ENCODE assay signal across 20 cellular contexts in genomic region chr6:151075943-151076555, GRCh38.
"Had no signal": no experiment of that assay in that cellular context is flagged by ENCODE, and none has a peak within 500 bp of the region (broad histone marks: within the 10 kb centered on the region; RNA-seq: fewer than 3 reads in every experiment).

No MANE protein-coding gene starts in this region.

- H3K27ac Mint-ChIP-seq: activated CD4-positive, alpha-beta memory T cell treated with anti-CD3 and anti-CD28 coated beads for 36 hours; activated CD8-positive, alpha-beta memory T cell treated with anti-CD3 and anti-CD28 coated beads, Interleukin-2, amount 10 ng/mL, durations not matched to agents 7 days and 5 days; activated naive CD8-positive, alpha-beta T cell treated with anti-CD3 and anti-CD28 coated beads, Interleukin-2, amount 10 ng/mL, durations not matched to agents 7 days and 5 days; activated T-helper 17 cell treated with anti-CD3 and anti-CD28 coated beads, Interleukin-2, amount 50 U/mL, for 72 hours; naive thymus-derived CD8-positive, alpha-beta T cell; stimulated activated naive CD8-positive, alpha-beta T cell treated with anti-CD3 and anti-CD28 coated beads, Interleukin-15, amount 100 ng/mL, for 72 hours; T-helper 2 cell treated with Interferon-gamma antibody and Interleukin-4, amounts not matched to agents 5 μg/mL and 100 μg/mL, for 36 hours; WTC11 had no signal

- H3K4me1 ChIP-seq: suprapubic skin, transverse colon had no signal

- H3K4me3 Mint-ChIP-seq: activated CD4-positive, alpha-beta memory T cell treated with anti-CD3 and anti-CD28 coated beads for 36 hours; activated CD8-positive, alpha-beta memory T cell treated with anti-CD3 and anti-CD28 coated beads, Interleukin-2, amount 10 ng/mL, durations not matched to agents 7 days and 5 days; activated naive CD8-positive, alpha-beta T cell treated with anti-CD3 and anti-CD28 coated beads, Interleukin-2, amount 10 ng/mL, durations not matched to agents 7 days and 5 days; activated T-helper 17 cell treated with anti-CD3 and anti-CD28 coated beads, Interleukin-2, amount 50 U/mL, for 72 hours; brain; naive thymus-derived CD8-positive, alpha-beta T cell; stimulated activated naive CD8-positive, alpha-beta T cell treated with anti-CD3 and anti-CD28 coated beads, Interleukin-15, amount 100 ng/mL, for 72 hours; T-helper 2 cell treated with Interferon-gamma antibody and Interleukin-4, amounts not matched to agents 5 μg/mL and 100 μg/mL, for 36 hours; WTC11 had no signal

- H3K27me3 Mint-ChIP-seq: activated CD4-positive, alpha-beta memory T cell treated with anti-CD3 and anti-CD28 coated beads for 36 hours; activated CD8-positive, alpha-beta memory T cell treated with anti-CD3 and anti-CD28 coated beads, Interleukin-2, amount 10 ng/mL, durations not matched to agents 7 days and 5 days; activated naive CD8-positive, alpha-beta T cell treated with anti-CD3 and anti-CD28 coated beads, Interleukin-2, amount 10 ng/mL, durations not matched to agents 7 days and 5 days; activated T-helper 17 cell treated with anti-CD3 and anti-CD28 coated beads, Interleukin-2, amount 50 U/mL, for 72 hours; naive thymus-derived CD8-positive, alpha-beta T cell; stimulated activated naive CD8-positive, alpha-beta T cell treated with anti-CD3 and anti-CD28 coated beads, Interleukin-15, amount 100 ng/mL, for 72 hours had no signal

- H3K27ac ChIP-seq: esophagus muscularis mucosa, ovary, suprapubic skin, transverse colon, vagina had no signal

- ATAC-seq: activated CD8-positive, alpha-beta memory T cell treated with anti-CD3 and anti-CD28 coated beads, Interleukin-2, amount 10 ng/mL, durations not matched to agents 7 days and 5 days; activated T-helper 17 cell treated with anti-CD3 and anti-CD28 coated beads, Interleukin-2, amount 50 U/mL, for 72 hours; mucosa of descending colon; naive thymus-derived CD8-positive, alpha-beta T cell; stimulated activated naive CD8-positive, alpha-beta T cell treated with anti-CD3 and anti-CD28 coated beads, Interleukin-15, amount 100 ng/mL, for 72 hours; WTC11 had no signal

- H3K4me1 Mint-ChIP-seq: activated CD8-positive, alpha-beta memory T cell treated with anti-CD3 and anti-CD28 coated beads, Interleukin-2, amount 10 ng/mL, durations not matched to agents 7 days and 5 days; activated naive CD8-positive, alpha-beta T cell treated with anti-CD3 and anti-CD28 coated beads, Interleukin-2, amount 10 ng/mL, durations not matched to agents 7 days and 5 days; activated T-helper 17 cell treated with anti-CD3 and anti-CD28 coated beads, Interleukin-2, amount 50 U/mL, for 72 hours; naive thymus-derived CD8-positive, alpha-beta T cell; stimulated activated naive CD8-positive, alpha-beta T cell treated with anti-CD3 and anti-CD28 coated beads, Interleukin-15, amount 100 ng/mL, for 72 hours; WTC11 had no signal

- H3K9me3 ChIP-seq: esophagus muscularis mucosa, mucosa of descending colon, ovary, suprapubic skin, transverse colon, vagina had no signal

- H3K9me3 Mint-ChIP-seq: activated naive CD8-positive, alpha-beta T cell treated with anti-CD3 and anti-CD28 coated beads, Interleukin-2, amount 10 ng/mL, durations not matched to agents 7 days and 5 days had no signal

- H3K36me3 ChIP-seq: esophagus muscularis mucosa, ovary, suprapubic skin, transverse colon, vagina had no signal

- H3K27me3 ChIP-seq: esophagus muscularis mucosa, ovary, suprapubic skin, transverse colon, vagina had no signal

- DNase-seq: activated CD4-positive, alpha-beta memory T cell treated with anti-CD3 and anti-CD28 coated beads for 36 hours; activated CD4-positive, alpha-beta T cell treated with anti-CD3 and anti-CD28 coated beads for 4 hours; activated CD8-positive, alpha-beta memory T cell treated with anti-CD3 and anti-CD28 coated beads, Interleukin-2, amount 10 ng/mL, durations not matched to agents 7 days and 5 days; activated naive CD4-positive, alpha-beta T cell; activated naive CD8-positive, alpha-beta T cell treated with anti-CD3 and anti-CD28 coated beads, Interleukin-2, amount 10 ng/mL, durations not matched to agents 7 days and 5 days; activated T-cell treated with anti-CD3 and anti-CD28 coated beads, Interleukin-2, amount 50 U/mL, for 1 hour; cortex of kidney; mesenchymal stem cell; mucosa of descending colon; naive thymus-derived CD8-positive, alpha-beta T cell; stimulated activated naive CD8-positive, alpha-beta T cell treated with anti-CD3 and anti-CD28 coated beads, Interleukin-15, amount 100 ng/mL, for 72 hours; transverse colon had no signal

- H3K4me3 ChIP-seq: esophagus muscularis mucosa, mucosa of descending colon, ovary, suprapubic skin, transverse colon, vagina had no signal
